ENCODE assay signal across 31 cellular contexts in genomic region chr5:83815661-83816060, GRCh38.
DNase-seq lines count a peak whose midpoint lies in the region; FAIRE-seq and TF ChIP-seq lines count a peak whose summit lies in the region.
"Had no signal": no experiment of that assay in that cellular context is flagged by ENCODE, and none has a peak within 500 bp of the region (broad histone marks: within the 10 kb centered on the region; RNA-seq: fewer than 3 reads in every experiment).

No MANE protein-coding gene starts in this region.

- DNase-seq in COLO829 (ENCODE audit: low spot score) (peak; percentile 65), RPMI7951 (ENCODE audit: low read depth) (peak; percentile 14), SK-MEL-5 (ENCODE audit: low read depth, low spot score) (peak; percentile 94), foreskin melanocyte (peak; percentile 85), midbrain (lab: John Stamatoyannopoulos, UW) (no peak), NCI-H524 (lab: John Stamatoyannopoulos, UW) (no peak), H54 (ENCODE audit: insufficient read length, low spot score) (no peak), NCI-H774 (lab: John Stamatoyannopoulos, UW) (no peak)
- DNase-seq: 8988T; ACHN; AML-193; BE2C; C1 segment of cervical spinal cord; Caco-2; Calu3; CD4-positive, alpha-beta memory T cell; CD4-positive, alpha-beta T cell; CD4-positive, CD25-positive, alpha-beta regulatory T cell; CD8-positive, alpha-beta memory T cell; CD8-positive, alpha-beta T cell; COR-L47; DMS 273 treated with DMSO at 0.1 percent for 48 hours; DMS153; DMS53; DMS79; DMS79 treated with DMSO at 0.1 percent for 48 hours; DND-41; EL had no signal

- TF ChIP-seq POLR2A in H54 (IDR thresholded peaks at IDR 0.05; ENCODE audit: low read depth, low read length): no peak

- in situ Hi-C loops in SK-MEL-5 (cut with HindIII; ENCODE audit: low pct_unique_long_range_greater_than_20kb, low sequenced_read_pairs): no loop called here

- FAIRE-seq in H54 (lab: Jason Lieb, UNC): no peak
- FAIRE-seq: A204.1, A549, D721Med had no signal

Comparison
In these comparisons a context has a peak if more than half of its experiments do, and no peak if none do; other contexts are left out.
1. DNase-seq: peak in COLO829 (single experiment), RPMI7951 (single experiment), SK-MEL-5 (single experiment) and foreskin melanocyte (single experiment); none in midbrain (single experiment), NCI-H524 (0 of 2), H54 (single experiment) and NCI-H774 (single experiment).